In the genomic region with DNA sequence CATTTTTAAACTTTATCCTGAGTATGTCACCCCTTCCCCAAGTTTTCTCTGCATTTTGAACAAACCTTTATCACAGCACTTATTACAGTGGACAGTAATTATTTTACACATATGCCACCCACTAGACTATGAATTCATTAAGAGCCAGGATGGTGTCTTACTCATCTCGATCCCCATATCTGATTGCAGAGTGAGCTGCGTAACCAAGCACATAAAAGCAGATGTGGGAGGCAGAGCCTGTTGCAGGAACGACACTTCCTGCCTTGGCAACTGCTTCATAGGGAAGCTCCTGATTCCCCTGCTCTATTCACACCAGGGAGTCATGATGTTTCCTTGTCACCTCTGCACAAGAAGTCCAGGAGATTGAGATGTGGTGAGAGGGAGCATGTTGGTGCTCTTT, we compare ENCODE assay signal across 1 cellular context.
TF ChIP-seq lines count a peak whose summit lies in the region.

No MANE protein-coding gene starts in this region.

TF ChIP-seq in SK-N-SH treated with all-trans-retinoic acid at 6 μM for 48 hours, 23 proteins besides CTCF, POLR2A, EP300 and RAD21 (continued from another document):
- TF ChIP-seq, protein P1, sequence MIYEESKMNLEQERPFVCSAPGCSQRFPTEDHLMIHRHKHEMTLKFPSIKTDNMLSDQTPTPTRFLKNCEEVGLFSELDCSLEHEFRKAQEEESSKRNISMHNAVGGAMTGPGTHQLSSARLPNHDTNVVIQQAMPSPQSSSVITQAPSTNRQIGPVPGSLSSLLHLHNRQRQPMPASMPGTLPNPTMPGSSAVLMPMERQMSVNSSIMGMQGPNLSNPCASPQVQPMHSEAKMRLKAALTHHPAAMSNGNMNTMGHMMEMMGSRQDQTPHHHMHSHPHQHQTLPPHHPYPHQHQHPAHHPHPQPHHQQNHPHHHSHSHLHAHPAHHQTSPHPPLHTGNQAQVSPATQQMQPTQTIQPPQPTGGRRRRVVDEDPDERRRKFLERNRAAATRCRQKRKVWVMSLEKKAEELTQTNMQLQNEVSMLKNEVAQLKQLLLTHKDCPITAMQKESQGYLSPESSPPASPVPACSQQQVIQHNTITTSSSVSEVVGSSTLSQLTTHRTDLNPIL (CRISPR knock-in tag; IDR thresholded peaks at IDR 0.05; ENCODE audit: low read depth) = no peak
TF ChIP-seq in SK-N-SH treated with all-trans-retinoic acid at 6 μM for 48 hours: peak in this region for 0.
